In the genomic region with DNA sequence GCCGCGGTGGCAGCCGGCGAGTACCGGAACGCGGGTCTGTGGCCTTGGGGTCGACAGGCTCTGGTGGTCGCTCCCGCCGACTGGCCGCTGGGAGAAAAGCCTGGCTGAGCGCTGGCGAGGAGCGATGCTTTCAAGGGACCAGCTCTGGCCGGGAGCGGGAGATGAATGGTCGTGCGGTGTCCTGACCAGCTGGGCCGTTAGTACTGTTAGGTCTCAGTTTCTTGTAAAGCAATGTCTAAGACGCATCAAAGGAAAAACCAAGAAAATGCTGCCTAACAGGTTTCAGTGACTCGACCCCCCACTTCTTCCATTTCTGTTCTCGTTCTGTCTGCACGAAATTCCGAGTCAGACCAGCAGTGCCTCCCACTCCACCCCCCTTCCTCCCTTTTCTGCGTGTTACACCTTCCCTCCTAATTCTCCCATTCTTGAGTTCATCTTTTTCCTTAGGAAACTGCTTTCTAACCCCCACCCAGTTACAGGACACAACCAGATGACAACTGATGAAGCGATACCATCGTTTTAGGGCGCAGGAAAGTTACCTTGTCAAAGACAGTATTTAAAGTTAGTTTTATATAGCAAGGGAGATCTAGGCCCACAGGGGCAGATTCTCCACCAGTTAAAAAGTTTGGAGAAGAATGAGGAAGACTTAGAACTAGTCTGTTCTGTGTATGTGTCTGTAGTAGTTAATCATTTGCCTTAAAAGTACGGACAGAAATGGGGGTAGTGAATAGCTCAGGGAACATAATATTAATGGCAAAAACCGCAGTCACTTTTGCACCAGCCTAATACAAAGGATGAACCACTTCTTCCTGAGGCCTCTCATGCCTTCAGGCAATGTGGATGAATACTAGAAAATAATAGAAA, we compare ENCODE assay signal across 8 cellular contexts. TPM values are rescaled to one million over a fixed set of nuclear protein-coding genes. Genes with fewer than 3 reads are reported as not detected.
A peak's percentile ranks its signal among the peaks of the same experiment; 100 is the strongest.
DNase-seq lines count a peak whose midpoint lies in the region; ATAC-seq and TF ChIP-seq lines count a peak whose summit lies in the region.

No MANE protein-coding gene starts in this region.

- H3K9ac ChIP-seq in SK-N-SH = peak overlapping the region; percentile 100

- H4K20me1 ChIP-seq in SK-N-SH (ENCODE audit: insufficient read depth) = peaks cover 41% of the 10 kb centered on the region

- H3K79me2 ChIP-seq in SK-N-SH (ENCODE audit: insufficient read depth) = peaks cover 60% of the 10 kb centered on the region

- H3K27ac ChIP-seq in SK-N-SH (ENCODE audit: low read depth in 2 of 2, low read length in 1 of 2) (peak overlapping the region; percentile 97 to 98), muscle layer of duodenum (ENCODE audit: low read length) (peak overlapping the region; percentile 99)

- no peak for TF ChIP-seq EP300 in SK-N-SH (IDR thresholded peaks at IDR 0.05; ENCODE audit: borderline replicate concordance in 1 of 2, low read depth in 1 of 2, low read length in 1 of 2)

- H3K4me3 ChIP-seq in SK-N-SH (ENCODE audit: low read depth in 2 of 2, low read length in 1 of 2) = peak overlapping the region; percentile 85 to 92
- H3K4me3 ChIP-seq in epithelial cell of proximal tubule (ENCODE audit: low read depth, low read length) = peak overlapping the region; percentile 76
- peak overlapping the region; percentile 81 to 89 for H3K4me3 ChIP-seq in muscle layer of duodenum (ENCODE audit: low read depth in 1 of 2, low read length in 2 of 2)

- no peak for TF ChIP-seq CTCF in SK-N-SH (IDR thresholded peaks at IDR 0.05)
- no peak for TF ChIP-seq CTCF in epithelial cell of proximal tubule (conservative IDR thresholded peaks at IDR 0.05; ENCODE audit: low read depth, low read length)

- peak overlapping the region; percentile 86 for H3K4me2 ChIP-seq in SK-N-SH

- CTCF ChIA-PET in SK-N-SH (lab: Yijun Ruan, JAX) = interaction anchor here (0.8 to 1.8 kb wide), 14 partner anchors 8 to 295 kb away, joined by 3 to 8 read pairs (median 4); no protein-coding TSS in a partner anchor

- H3K4me1 ChIP-seq in SK-N-SH (ENCODE audit: control insufficient read depth in 1 of 2, insufficient read depth in 2 of 2, low read depth in 1 of 2, low read length in 1 of 2) (peaks cover 8 to 11% of the 10 kb centered on the region in 2 experiments; a peak in 3 of 4 replicates), muscle layer of duodenum (ENCODE audit: control insufficient read depth in 1 of 2, insufficient read depth in 2 of 2, low read length in 2 of 2) (peaks cover 17 to 36% of the 10 kb centered on the region in 2 donors)

- no peaks in the 10 kb centered on the region for H3K27me3 ChIP-seq in SK-N-SH (ENCODE audit: insufficient read depth)
- no peaks in the 10 kb centered on the region for H3K27me3 ChIP-seq in muscle layer of duodenum (ENCODE audit: low read depth, low read length)

- H3K36me3 ChIP-seq in SK-N-SH (replicated peaks in 1 of 2; ENCODE audit: control insufficient read depth in 1 of 2, insufficient read depth in 2 of 2, low read length in 1 of 2) (peaks cover 0 to 8% of the 10 kb centered on the region in 2 experiments), muscle layer of duodenum (ENCODE audit: control insufficient read depth in 1 of 2, insufficient read depth in 2 of 2, low read length in 2 of 2) (peaks cover 0 to 4% of the 10 kb centered on the region in 2 donors)

- TF ChIP-seq RAD21 in SK-N-SH (IDR thresholded peaks at IDR 0.05; ENCODE audit: low read length) = no peak

- peak; percentile 9 for ATAC-seq in HG02798 (IDR thresholded peaks at IDR 0.05; ENCODE audit: poor library complexity, unreplicated experiment)
- no peak for ATAC-seq in HG03196 (IDR thresholded peaks at IDR 0.05; ENCODE audit: unreplicated experiment)

- H3F3A ChIP-seq in SK-N-SH (replicated peaks; ENCODE audit: insufficient read depth) = no peaks in the 10 kb centered on the region

- DNase-seq in NCI-H748 (lab: John Stamatoyannopoulos, UW; ENCODE audit: unreplicated experiment) = peak; percentile 40
- no peak for DNase-seq in NCI-H748 treated with DMSO at 0.1 percent for 48 hours (lab: John Stamatoyannopoulos, UW)
- DNase-seq in SK-N-SH = peak; percentile 19
- DNase-seq in epithelial cell of proximal tubule (ENCODE audit: low read depth) = no peak
- DNase-seq in NK-92 (lab: John Stamatoyannopoulos, UW; ENCODE audit: unreplicated experiment) = no peak

- H3K9me3 ChIP-seq in SK-N-SH = no peaks in the 10 kb centered on the region
- no peaks in the 10 kb centered on the region for H3K9me3 ChIP-seq in muscle layer of duodenum (ENCODE audit: control insufficient read depth in 1 of 2, low read length in 2 of 2)

- H3K9me2 ChIP-seq in SK-N-SH = no peaks in the 10 kb centered on the region

- 2% methylated on average over 28 of the region's 31 CpGs for WGBS in SK-N-SH (ENCODE audit: low lambda C conversion rate)

- peak overlapping the region; percentile 97 for H2AFZ ChIP-seq in SK-N-SH (ENCODE audit: low read depth)

- POLR2A ChIA-PET in SK-N-SH (lab: Yijun Ruan, JAX) = interaction anchor here (0.8 to 1.7 kb wide), 7 partner anchors 8 to 213 kb away, joined by 3 to 13 read pairs (median 4); a partner anchor contains a TSS

TF ChIP-seq in SK-N-SH, 30 proteins besides CTCF, POLR2A, EP300 and RAD21:
- TF ChIP-seq TAF1 (IDR thresholded peaks at IDR 0.05; ENCODE audit: borderline replicate concordance, low read depth, low read length) (no peak), FOXJ3 (CRISPR knock-in tag; IDR thresholded peaks at IDR 0.05) (no peak), YY1 (IDR thresholded peaks at IDR 0.05; ENCODE audit: low read depth) (0 out of 2 replicates have a peak, but pooled peaks have one; percentile 4), NRF1 (IDR thresholded peaks at IDR 0.05; ENCODE audit: low read depth, low read length) (no peak)

RNA-seq across cellular contexts. Expression of a gene that starts 1.0 kb away (rescaled TPM):
- 6.8 and 8.0 TPM in 2 replicates for polyA plus RNA-seq in SK-N-SH (2012; rRNA removed)
- 8.4 and 8.9 TPM in 2 replicates for polyA plus RNA-seq in SK-N-SH (2012; cell fraction: cytosol; rRNA removed)
- 10.4 and 11.1 TPM in 2 replicates for polyA plus RNA-seq in SK-N-SH (2012; cell fraction: nucleus; rRNA removed)
- total RNA-seq in epithelial cell of proximal tubule = 16.4 and 19.0 TPM in 2 replicates

Comparison
In these comparisons a context has a peak if more than half of its experiments do, and no peak if none do; other contexts are left out.
1. DNase-seq: peak in NCI-H748 (single experiment) and SK-N-SH (single experiment); none in NCI-H748 treated with DMSO at 0.1 percent for 48 hours (single experiment), epithelial cell of proximal tubule (single experiment) and NK-92 (single experiment).
2. Peak in every context shown above with its lines, with median percentiles within 50 percentile points of each other: H3K4me3 ChIP-seq.